Comparison of ENCODE assay signal across 1 cellular context in genomic region chr7:46791180-46791579, GRCh38.
TF ChIP-seq lines count a peak whose summit lies in the region.

No MANE protein-coding gene starts in this region.

TF ChIP-seq in SK-N-SH treated with all-trans-retinoic acid at 6 μM for 48 hours, 23 proteins besides CTCF, POLR2A, EP300 and RAD21 (continued from another document):
- no peak for TF ChIP-seq CSDC2 (CRISPR knock-in tag; IDR thresholded peaks at IDR 0.05)
- no peak for TF ChIP-seq GLIS3 (CRISPR knock-in tag; IDR thresholded peaks at IDR 0.05)
- no peak for TF ChIP-seq ZFP30 (CRISPR knock-in tag; IDR thresholded peaks at IDR 0.05)
- no peak for TF ChIP-seq PPARA (CRISPR knock-in tag; IDR thresholded peaks at IDR 0.05; ENCODE audit: borderline replicate concordance)
- TF ChIP-seq ZNF8 (CRISPR knock-in tag; IDR thresholded peaks at IDR 0.05), result no peak
- no peak for TF ChIP-seq ZC3H10 (CRISPR knock-in tag; IDR thresholded peaks at IDR 0.05)
- TF ChIP-seq ARNTL (CRISPR knock-in tag; IDR thresholded peaks at IDR 0.05; ENCODE audit: borderline replicate concordance, low read depth), result no peak
- TF ChIP-seq TOX (CRISPR knock-in tag; IDR thresholded peaks at IDR 0.05; ENCODE audit: borderline replicate concordance), result no peak
- no peak for TF ChIP-seq RARB (CRISPR knock-in tag; IDR thresholded peaks at IDR 0.05)
- TF ChIP-seq BACH2 (CRISPR knock-in tag; IDR thresholded peaks at IDR 0.05; ENCODE audit: borderline replicate concordance), result no peak
- no peak for TF ChIP-seq ESRRG (CRISPR knock-in tag; IDR thresholded peaks at IDR 0.05)
- no peak for TF ChIP-seq CREB5 (CRISPR knock-in tag; IDR thresholded peaks at IDR 0.05; ENCODE audit: low read depth)
- TF ChIP-seq, protein P1, sequence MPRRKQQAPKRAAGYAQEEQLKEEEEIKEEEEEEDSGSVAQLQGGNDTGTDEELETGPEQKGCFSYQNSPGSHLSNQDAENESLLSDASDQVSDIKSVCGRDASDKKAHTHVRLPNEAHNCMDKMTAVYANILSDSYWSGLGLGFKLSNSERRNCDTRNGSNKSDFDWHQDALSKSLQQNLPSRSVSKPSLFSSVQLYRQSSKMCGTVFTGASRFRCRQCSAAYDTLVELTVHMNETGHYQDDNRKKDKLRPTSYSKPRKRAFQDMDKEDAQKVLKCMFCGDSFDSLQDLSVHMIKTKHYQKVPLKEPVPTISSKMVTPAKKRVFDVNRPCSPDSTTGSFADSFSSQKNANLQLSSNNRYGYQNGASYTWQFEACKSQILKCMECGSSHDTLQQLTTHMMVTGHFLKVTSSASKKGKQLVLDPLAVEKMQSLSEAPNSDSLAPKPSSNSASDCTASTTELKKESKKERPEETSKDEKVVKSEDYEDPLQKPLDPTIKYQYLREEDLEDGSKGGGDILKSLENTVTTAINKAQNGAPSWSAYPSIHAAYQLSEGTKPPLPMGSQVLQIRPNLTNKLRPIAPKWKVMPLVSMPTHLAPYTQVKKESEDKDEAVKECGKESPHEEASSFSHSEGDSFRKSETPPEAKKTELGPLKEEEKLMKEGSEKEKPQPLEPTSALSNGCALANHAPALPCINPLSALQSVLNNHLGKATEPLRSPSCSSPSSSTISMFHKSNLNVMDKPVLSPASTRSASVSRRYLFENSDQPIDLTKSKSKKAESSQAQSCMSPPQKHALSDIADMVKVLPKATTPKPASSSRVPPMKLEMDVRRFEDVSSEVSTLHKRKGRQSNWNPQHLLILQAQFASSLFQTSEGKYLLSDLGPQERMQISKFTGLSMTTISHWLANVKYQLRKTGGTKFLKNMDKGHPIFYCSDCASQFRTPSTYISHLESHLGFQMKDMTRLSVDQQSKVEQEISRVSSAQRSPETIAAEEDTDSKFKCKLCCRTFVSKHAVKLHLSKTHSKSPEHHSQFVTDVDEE (CRISPR knock-in tag; IDR thresholded peaks at IDR 0.05), result no peak
TF ChIP-seq in SK-N-SH treated with all-trans-retinoic acid at 6 μM for 48 hours: peak in this region for 0.
